Comparison of ENCODE assay signal across 25 cellular contexts in genomic region chr11:123548774-123549173, GRCh38.
"Had no signal": no experiment of that assay in that cellular context is flagged by ENCODE, and none has a peak within 500 bp of the region (broad histone marks: within the 10 kb centered on the region; RNA-seq: fewer than 3 reads in every experiment).

No MANE protein-coding gene starts in this region.

- H3K9ac ChIP-seq: neural progenitor cell, parathyroid adenoma had no signal

- H3K9me3 ChIP-seq: mucosa of descending colon, right lobe of liver, suprapubic skin, vagina had no signal

- H3K4me1 Mint-ChIP-seq: memory B cell, mesothelial cell of epicardium, naive B cell had no signal

- H3K4me1 ChIP-seq: parathyroid adenoma, right lobe of liver had no signal

- H3K4me2 ChIP-seq: neural progenitor cell, smooth muscle cell had no signal

- FAIRE-seq: frontal cortex, keratinocyte had no signal

- DNase-seq: cortex of kidney; effector CD4-positive, alpha-beta T cell; hypothalamus; mucosa of descending colon; naive B cell; right lobe of liver; stimulated activated CD4-positive, alpha-beta T cell treated with anti-CD3 and anti-CD28 coated beads, Interleukin-12 subunit alpha, Interleukin-12 subunit beta, amount 100 ng/mL, for 4 hours; stimulated activated CD4-positive, alpha-beta T cell treated with anti-CD3 and anti-CD28 coated beads, Interleukin-1b, Interleukin-23, amount 100 ng/mL, for 48 hours; stimulated activated CD4-positive, alpha-beta T cell treated with anti-CD3 and anti-CD28 coated beads, Interleukin-4, amount 100 ng/mL, for 1 hour; stimulated activated CD8-positive, alpha-beta memory T cell treated with anti-CD3 and anti-CD28 coated beads, Interleukin-4, amount 100 ng/mL, for 48 hours; stimulated activated naive CD4-positive, alpha-beta T cell; stimulated activated naive CD8-positive, alpha-beta T cell treated with anti-CD3 and anti-CD28 coated beads, Interleukin-15, amount 100 ng/mL, for 72 hours; trophoblast cell had no signal

- H3K36me3 Mint-ChIP-seq: memory B cell; mesothelial cell of epicardium; naive B cell; natural killer cell treated with Interleukin-12 subunit alpha and Interleukin-12 subunit beta and Interleukin-15 and Interleukin-18, amount 100 ng/mL, for 72 hours; neural progenitor cell had no signal

- H3K36me3 ChIP-seq: neural progenitor cell, right lobe of liver, suprapubic skin, vagina had no signal

- H3K27me3 ChIP-seq: neural progenitor cell, right lobe of liver, suprapubic skin, vagina had no signal

- H3K27me3 Mint-ChIP-seq: memory B cell; naive B cell; stimulated activated naive CD8-positive, alpha-beta T cell treated with anti-CD3 and anti-CD28 coated beads, Interleukin-15, amount 100 ng/mL, for 72 hours had no signal

- H3K9me3 Mint-ChIP-seq: memory B cell; mesothelial cell of epicardium; naive B cell; natural killer cell treated with Interleukin-12 subunit alpha and Interleukin-12 subunit beta and Interleukin-15 and Interleukin-18, amount 100 ng/mL, for 72 hours; neural progenitor cell; stimulated activated naive CD8-positive, alpha-beta T cell treated with anti-CD3 and anti-CD28 coated beads, Interleukin-15, amount 100 ng/mL, for 72 hours had no signal

- H3K27ac ChIP-seq: neural progenitor cell, parathyroid adenoma, right lobe of liver, suprapubic skin, vagina had no signal

- H3K4me3 ChIP-seq: lung, mucosa of descending colon, neural progenitor cell, right lobe of liver, smooth muscle cell, suprapubic skin, vagina had no signal

- H2AFZ ChIP-seq: neural progenitor cell, parathyroid adenoma had no signal

- H3K27ac Mint-ChIP-seq: memory B cell; mesothelial cell of epicardium; natural killer cell treated with Interleukin-12 subunit alpha and Interleukin-12 subunit beta and Interleukin-15 and Interleukin-18, amount 100 ng/mL, for 72 hours; neural progenitor cell; progenitor cell of endocrine pancreas had no signal

- H3K4me3 Mint-ChIP-seq: memory B cell; mesothelial cell of epicardium; naive B cell; natural killer cell treated with Interleukin-12 subunit alpha and Interleukin-12 subunit beta and Interleukin-15 and Interleukin-18, amount 100 ng/mL, for 72 hours; neural progenitor cell; stimulated activated naive CD8-positive, alpha-beta T cell treated with anti-CD3 and anti-CD28 coated beads, Interleukin-15, amount 100 ng/mL, for 72 hours had no signal
